36 cellular contexts compared by ENCODE assay signal in genomic region chr4:64766565-64766964, GRCh38.
"Had no signal": no experiment of that assay in that cellular context is flagged by ENCODE, and none has a peak within 500 bp of the region (broad histone marks: within the 10 kb centered on the region; RNA-seq: fewer than 3 reads in every experiment).

No MANE protein-coding gene starts in this region.

- H3K4me3 ChIP-seq: adrenal gland, body of pancreas, breast epithelium had no signal

- DNase-seq: activated B cell treated with CpG ODN at 0.5 μM for 24 hours; activated CD4-positive, alpha-beta memory T cell treated with anti-CD3 and anti-CD28 coated beads for 36 hours; activated CD4-positive, alpha-beta T cell treated with anti-CD3 and anti-CD28 coated beads for 4 hours; activated CD4-positive, alpha-beta T cell treated with anti-CD3 and anti-CD28 coated beads, Interleukin-2, amount 10 ng/mL, durations not matched to agents 24 days and 14 days; activated CD4-positive, alpha-beta T cell treated with anti-CD3 and anti-CD28 coated beads, Interleukin-2, amount 50 U/mL, for 1 hour; activated CD4-positive, alpha-beta T cell treated with anti-CD3 and anti-CD28 coated beads, Interleukin-2, amount 50 U/mL, for 4 hours; activated CD4-positive, CD25-positive, alpha-beta regulatory T cell treated with anti-CD3 and anti-CD28 coated beads, Interleukin-2, amount 50 U/mL, for 72 hours; activated CD8-positive, alpha-beta memory T cell treated with anti-CD3 and anti-CD28 coated beads, Interleukin-2, amount 50 U/mL, for 4 hours; activated CD8-positive, alpha-beta T cell treated with anti-CD3 and anti-CD28 coated beads for 36 hours; activated effector memory CD4-positive, alpha-beta T cell treated with anti-CD3 and anti-CD28 coated beads, Interleukin-2, amount 50 U/mL, for 16 hours; activated gamma-delta T cell treated with Interleukin-2 at 50 U/mL for 16 hours; activated naive CD4-positive, alpha-beta T cell; activated naive CD4-positive, alpha-beta T cell treated with anti-CD3 and anti-CD28 coated beads for 36 hours; activated naive CD4-positive, alpha-beta T cell treated with anti-CD3 and anti-CD28 coated beads, Interleukin-2, amount 50 U/mL, for 16 hours; activated naive CD8-positive, alpha-beta T cell treated with anti-CD3 and anti-CD28 coated beads for 36 hours; activated T-cell treated with anti-CD3 and anti-CD28 coated beads for 4 hours; activated T-cell treated with anti-CD3 and anti-CD28 coated beads, Interleukin-2, amount 50 U/mL, for 1 hour; activated T-cell treated with anti-CD3 and anti-CD28 coated beads, Interleukin-2, amount 50 U/mL, for 4 hours; activated T-cell treated with anti-CD3 and anti-CD28 coated beads, Interleukin-2, amount 50 U/mL, for 72 hours; adrenal gland; amniotic stem cell; aorta; body of pancreas; brain microvascular endothelial cell; central memory CD4-positive, alpha-beta T cell; T-helper 2 cell; T-helper 9 cell had no signal

- H3K9me3 Mint-ChIP-seq: activated B cell treated with CpG ODN at 0.5 μM for 24 hours; activated CD4-positive, alpha-beta T cell treated with anti-CD3 and anti-CD28 coated beads, Interleukin-2, amount 10 ng/mL, durations not matched to agents 24 days and 14 days; activated CD8-positive, alpha-beta T cell treated with anti-CD3 and anti-CD28 coated beads for 36 hours; activated naive CD4-positive, alpha-beta T cell treated with anti-CD3 and anti-CD28 coated beads for 36 hours; activated T-helper 1 cell treated with anti-CD3 and anti-CD28 coated beads, Interleukin-12 subunit alpha, Interleukin-12 subunit beta, Interleukin-2, Interleukin-4 antibody, amounts not matched to agents 30 ng/mL and 10 ng/mL and 1 ng/mL, durations not matched to agents 14 hours and 24 hours and 36 hours; T-helper 1 cell treated with Interleukin-12 subunit alpha and Interleukin-12 subunit beta and Interleukin-4 antibody, amounts not matched to agents 30 μg/mL and 1 μg/mL, for 36 hours had no signal

- ATAC-seq: activated CD8-positive, alpha-beta T cell treated with anti-CD3 and anti-CD28 coated beads for 36 hours; activated naive CD4-positive, alpha-beta T cell treated with anti-CD3 and anti-CD28 coated beads, Interleukin-2, amount 50 U/mL, for 72 hours; activated T-cell treated with anti-CD3 and anti-CD28 coated beads, Interleukin-2, amount 50 U/mL, for 4 hours; activated T-cell treated with anti-CD3 and anti-CD28 coated beads, Interleukin-2, amount 50 U/mL, for 72 hours; activated T-helper 17 cell treated with anti-CD3 and anti-CD28 coated beads, Interleukin-2, amount 50 U/mL, for 72 hours; body of pancreas had no signal

- H3K36me3 Mint-ChIP-seq: activated CD4-positive, alpha-beta memory T cell treated with anti-CD3 and anti-CD28 coated beads for 36 hours; activated naive CD4-positive, alpha-beta T cell treated with anti-CD3 and anti-CD28 coated beads, Interleukin-2, amount 50 U/mL, for 72 hours; activated naive CD8-positive, alpha-beta T cell treated with anti-CD3 and anti-CD28 coated beads for 36 hours had no signal

- H3K27me3 Mint-ChIP-seq: activated B cell treated with CpG ODN at 0.5 μM for 24 hours; activated CD4-positive, alpha-beta memory T cell treated with anti-CD3 and anti-CD28 coated beads for 36 hours; activated CD4-positive, alpha-beta T cell treated with anti-CD3 and anti-CD28 coated beads, Interleukin-2, amount 10 ng/mL, durations not matched to agents 24 days and 14 days; activated CD8-positive, alpha-beta T cell treated with anti-CD3 and anti-CD28 coated beads for 36 hours; activated naive CD8-positive, alpha-beta T cell treated with anti-CD3 and anti-CD28 coated beads for 36 hours; activated T-helper 17 cell treated with anti-CD3 and anti-CD28 coated beads, Interleukin-2, amount 50 U/mL, for 72 hours had no signal

- H3K9me3 ChIP-seq: adrenal gland, body of pancreas, breast epithelium had no signal

- H3K4me3 Mint-ChIP-seq: activated B cell treated with CpG ODN at 0.5 μM for 24 hours; activated CD4-positive, alpha-beta memory T cell treated with anti-CD3 and anti-CD28 coated beads for 36 hours; activated CD4-positive, alpha-beta T cell treated with anti-CD3 and anti-CD28 coated beads, Interleukin-2, amount 10 ng/mL, durations not matched to agents 24 days and 14 days; activated CD8-positive, alpha-beta T cell treated with anti-CD3 and anti-CD28 coated beads for 36 hours; activated naive CD4-positive, alpha-beta T cell treated with anti-CD3 and anti-CD28 coated beads for 36 hours; activated naive CD8-positive, alpha-beta T cell treated with anti-CD3 and anti-CD28 coated beads for 36 hours; activated T-cell treated with anti-CD3 and anti-CD28 coated beads, Interleukin-2, amount 50 U/mL, for 4 hours; activated T-cell treated with anti-CD3 and anti-CD28 coated beads, Interleukin-2, amount 50 U/mL, for 72 hours; activated T-helper 1 cell treated with anti-CD3 and anti-CD28 coated beads, Interleukin-12 subunit alpha, Interleukin-12 subunit beta, Interleukin-2, Interleukin-4 antibody, amounts not matched to agents 30 ng/mL and 10 ng/mL and 1 ng/mL, durations not matched to agents 14 hours and 24 hours and 36 hours; activated T-helper 17 cell treated with anti-CD3 and anti-CD28 coated beads, Interleukin-2, amount 50 U/mL, for 72 hours; T-helper 1 cell treated with Interleukin-12 subunit alpha and Interleukin-12 subunit beta and Interleukin-4 antibody, amounts not matched to agents 30 μg/mL and 1 μg/mL, for 36 hours; T-helper 2 cell treated with Interferon-gamma antibody and Interleukin-4, amounts not matched to agents 5 μg/mL and 100 μg/mL, for 36 hours had no signal

- H3K27me3 ChIP-seq: adrenal gland, body of pancreas, brain microvascular endothelial cell, breast epithelium had no signal

- H3K4me1 Mint-ChIP-seq: activated B cell treated with CpG ODN at 0.5 μM for 24 hours; activated CD4-positive, alpha-beta T cell treated with anti-CD3 and anti-CD28 coated beads, Interleukin-2, amount 10 ng/mL, durations not matched to agents 24 days and 14 days; activated naive CD8-positive, alpha-beta T cell treated with anti-CD3 and anti-CD28 coated beads for 36 hours; activated T-helper 17 cell treated with anti-CD3 and anti-CD28 coated beads, Interleukin-2, amount 50 U/mL, for 72 hours had no signal

- FAIRE-seq: astrocyte, TTC549 had no signal

- H3K27ac ChIP-seq: adrenal gland, body of pancreas, brain microvascular endothelial cell, breast epithelium, VCaP had no signal

- H3K4me1 ChIP-seq: adrenal gland, body of pancreas, breast epithelium had no signal

- H3K36me3 ChIP-seq: adrenal gland, brain microvascular endothelial cell, breast epithelium had no signal

- H3K27ac Mint-ChIP-seq: activated B cell treated with CpG ODN at 0.5 μM for 24 hours; activated CD4-positive, alpha-beta memory T cell treated with anti-CD3 and anti-CD28 coated beads for 36 hours; activated CD4-positive, alpha-beta T cell treated with anti-CD3 and anti-CD28 coated beads, Interleukin-2, amount 10 ng/mL, durations not matched to agents 24 days and 14 days; activated CD8-positive, alpha-beta T cell treated with anti-CD3 and anti-CD28 coated beads for 36 hours; activated naive CD4-positive, alpha-beta T cell treated with anti-CD3 and anti-CD28 coated beads for 36 hours; activated naive CD4-positive, alpha-beta T cell treated with anti-CD3 and anti-CD28 coated beads, Interleukin-2, amount 50 U/mL, for 72 hours; activated naive CD8-positive, alpha-beta T cell treated with anti-CD3 and anti-CD28 coated beads for 36 hours; activated T-cell treated with anti-CD3 and anti-CD28 coated beads, Interleukin-2, amount 50 U/mL, for 72 hours; activated T-helper 1 cell treated with anti-CD3 and anti-CD28 coated beads, Interleukin-12 subunit alpha, Interleukin-12 subunit beta, Interleukin-2, Interleukin-4 antibody, amounts not matched to agents 30 ng/mL and 10 ng/mL and 1 ng/mL, durations not matched to agents 14 hours and 24 hours and 36 hours; activated T-helper 17 cell treated with anti-CD3 and anti-CD28 coated beads, Interleukin-2, amount 50 U/mL, for 72 hours; T-helper 1 cell treated with Interleukin-12 subunit alpha and Interleukin-12 subunit beta and Interleukin-4 antibody, amounts not matched to agents 30 μg/mL and 1 μg/mL, for 36 hours; T-helper 2 cell treated with Interferon-gamma antibody and Interleukin-4, amounts not matched to agents 5 μg/mL and 100 μg/mL, for 36 hours had no signal
